Comparison of ENCODE assay signal across 9 cellular contexts in the genomic region with DNA sequence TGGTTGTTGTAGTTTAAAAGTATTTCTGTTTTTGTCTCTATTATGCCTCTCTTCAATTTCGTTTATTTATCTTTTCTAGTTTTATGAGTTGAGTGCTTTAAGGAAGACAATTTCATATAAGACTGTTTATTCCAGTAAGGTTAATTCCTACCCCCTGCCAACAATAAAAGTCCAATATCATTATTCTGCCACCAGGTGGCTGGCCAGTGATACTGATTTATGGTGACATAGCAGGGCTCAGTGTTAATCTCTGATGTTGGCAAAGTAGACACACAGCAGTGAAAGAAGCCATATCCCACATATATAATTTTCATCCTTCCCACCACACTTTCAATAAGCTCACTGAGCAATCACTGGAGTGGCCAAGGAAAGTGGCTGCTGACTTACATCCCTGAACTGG.
A peak's percentile ranks its signal among the peaks of the same experiment; 100 is the strongest.
DNase-seq lines count a peak whose midpoint lies in the region; ATAC-seq and TF ChIP-seq lines count a peak whose summit lies in the region.
"Had no signal": no experiment of that assay in that cellular context is flagged by ENCODE, and none has a peak within 500 bp of the region (broad histone marks: within the 10 kb centered on the region; RNA-seq: fewer than 3 reads in every experiment).

No MANE protein-coding gene starts in this region.

- no peak overlapping the region for H3K27ac ChIP-seq in GM23338 (ENCODE audit: low read depth)
- no peak overlapping the region for H3K27ac ChIP-seq in hepatocyte
- no peak overlapping the region for H3K27ac ChIP-seq in caudate nucleus (ENCODE audit: low read depth, low read length)
- H3K27ac ChIP-seq in substantia nigra (ENCODE audit: low read depth, low read length, poor library complexity, severe bottlenecking) = no peak overlapping the region
- H3K27ac ChIP-seq: gastrocnemius medialis had no signal

- H3K36me3 ChIP-seq in GM23338 (ENCODE audit: insufficient read depth) (peaks cover 3% of the 10 kb centered on the region; the same call in 1 of the 2 replicates), hepatocyte (replicated peaks; ENCODE audit: insufficient read depth, low read depth) (no peaks in the 10 kb centered on the region)
- H3K36me3 ChIP-seq: gastrocnemius medialis had no signal

- in situ Hi-C loops in ACHN (cut with HindIII; ENCODE audit: low pct_ligation_motif_present, low pct_unique_long_range_greater_than_20kb, low sequenced_read_pairs) = no loop called here

- peaks cover 1% of the 10 kb centered on the region for H3K27me3 Mint-ChIP-seq in GM23338 (ENCODE audit: insufficient read depth, low read depth, poor library complexity)

- ATAC-seq in GM23338 (no peak), HG02571 (IDR thresholded peaks at IDR 0.05; ENCODE audit: unreplicated experiment) (no peak)
- ATAC-seq: gastrocnemius medialis had no signal

- DNase-seq in ACHN = peak; percentile 32
- DNase-seq in GM23338 (ENCODE audit: low spot score) = peak; percentile 32
- peak; percentile 30 for DNase-seq in SW480 (ENCODE audit: low spot score)
- DNase-seq in hepatocyte (ENCODE audit: low spot score) = no peak
- no peak for DNase-seq in caudate nucleus (lab: John Stamatoyannopoulos, UW)
- DNase-seq in posterior cingulate gyrus = no peak
- no peak for DNase-seq in substantia nigra (lab: John Stamatoyannopoulos, UW)
- DNase-seq: gastrocnemius medialis had no signal

- H3K9me3 ChIP-seq in hepatocyte (ENCODE audit: low read depth) = no peaks in the 10 kb centered on the region
- H3K9me3 ChIP-seq: gastrocnemius medialis had no signal

- intact Hi-C loops in posterior cingulate gyrus (cut with DNase I) = no loop called here

- no peaks in the 10 kb centered on the region for H3K4me1 ChIP-seq in GM23338 (ENCODE audit: insufficient read depth)
- H3K4me1 ChIP-seq in hepatocyte (ENCODE audit: insufficient read depth) = no peaks in the 10 kb centered on the region
- H3K4me1 ChIP-seq: gastrocnemius medialis had no signal

- WGBS in hepatocyte (ENCODE audit: low lambda C conversion rate, missing lambda C conversion rate) = 58% methylated on average over 1 of the region's 1 CpG

- peaks cover 2% of the 10 kb centered on the region; the same call in 2 of the 3 replicates for H3K36me3 Mint-ChIP-seq in GM23338 (ENCODE audit: low read depth)

- no peak overlapping the region for H3K4me3 ChIP-seq in GM23338
- H3K4me3 ChIP-seq in hepatocyte = no peak overlapping the region
- H3K4me3 ChIP-seq: gastrocnemius medialis had no signal

- H3K27me3 ChIP-seq in GM23338 (ENCODE audit: insufficient read depth) (no peaks in the 10 kb centered on the region), hepatocyte (no peaks in the 10 kb centered on the region)
- H3K27me3 ChIP-seq: gastrocnemius medialis had no signal

- peak; percentile 53 to 57 for TF ChIP-seq CTCF in GM23338 (conservative IDR thresholded peaks at IDR 0.05; ENCODE audit: low read depth in 2 of 2)
- peak; percentile 33 for TF ChIP-seq CTCF in hepatocyte (IDR thresholded peaks at IDR 0.05; ENCODE audit: poor library complexity)

- no peak overlapping the region for H3K4me3 Mint-ChIP-seq in GM23338

- no peak overlapping the region for H3K27ac Mint-ChIP-seq in GM23338

- peaks cover 27% of the 10 kb centered on the region for H3K9me3 Mint-ChIP-seq in GM23338

- no peak overlapping the region for H2AFZ ChIP-seq in GM23338
- H2AFZ ChIP-seq in hepatocyte = no peak overlapping the region

- H4K20me1 ChIP-seq in GM23338 (replicated peaks; ENCODE audit: insufficient read depth) (no peaks in the 10 kb centered on the region), hepatocyte (ENCODE audit: insufficient read depth, poor library complexity, severe bottlenecking) (no peaks in the 10 kb centered on the region)

- no peaks in the 10 kb centered on the region for H3F3A ChIP-seq in GM23338 (replicated peaks; ENCODE audit: low read depth)

- H3K79me2 ChIP-seq in GM23338 (replicated peaks; ENCODE audit: insufficient read depth) = no peaks in the 10 kb centered on the region
- H3K79me2 ChIP-seq in hepatocyte = no peaks in the 10 kb centered on the region

- H3K9me2 ChIP-seq in GM23338 (ENCODE audit: insufficient read depth) (no peaks in the 10 kb centered on the region), hepatocyte (replicated peaks; ENCODE audit: insufficient read depth) (no peaks in the 10 kb centered on the region)

- H3K4me1 Mint-ChIP-seq in GM23338 = no peaks in the 10 kb centered on the region

- H3K4me2 ChIP-seq in GM23338 (no peak overlapping the region), hepatocyte (no peak overlapping the region)

TF ChIP-seq in GM23338, 12 proteins besides CTCF, POLR2A, EP300 and RAD21 (continues in another document):
- TF ChIP-seq CREB1 (CRISPR knock-in tag; IDR thresholded peaks at IDR 0.05; ENCODE audit: low read depth) = no peak
- TF ChIP-seq, protein P1, sequence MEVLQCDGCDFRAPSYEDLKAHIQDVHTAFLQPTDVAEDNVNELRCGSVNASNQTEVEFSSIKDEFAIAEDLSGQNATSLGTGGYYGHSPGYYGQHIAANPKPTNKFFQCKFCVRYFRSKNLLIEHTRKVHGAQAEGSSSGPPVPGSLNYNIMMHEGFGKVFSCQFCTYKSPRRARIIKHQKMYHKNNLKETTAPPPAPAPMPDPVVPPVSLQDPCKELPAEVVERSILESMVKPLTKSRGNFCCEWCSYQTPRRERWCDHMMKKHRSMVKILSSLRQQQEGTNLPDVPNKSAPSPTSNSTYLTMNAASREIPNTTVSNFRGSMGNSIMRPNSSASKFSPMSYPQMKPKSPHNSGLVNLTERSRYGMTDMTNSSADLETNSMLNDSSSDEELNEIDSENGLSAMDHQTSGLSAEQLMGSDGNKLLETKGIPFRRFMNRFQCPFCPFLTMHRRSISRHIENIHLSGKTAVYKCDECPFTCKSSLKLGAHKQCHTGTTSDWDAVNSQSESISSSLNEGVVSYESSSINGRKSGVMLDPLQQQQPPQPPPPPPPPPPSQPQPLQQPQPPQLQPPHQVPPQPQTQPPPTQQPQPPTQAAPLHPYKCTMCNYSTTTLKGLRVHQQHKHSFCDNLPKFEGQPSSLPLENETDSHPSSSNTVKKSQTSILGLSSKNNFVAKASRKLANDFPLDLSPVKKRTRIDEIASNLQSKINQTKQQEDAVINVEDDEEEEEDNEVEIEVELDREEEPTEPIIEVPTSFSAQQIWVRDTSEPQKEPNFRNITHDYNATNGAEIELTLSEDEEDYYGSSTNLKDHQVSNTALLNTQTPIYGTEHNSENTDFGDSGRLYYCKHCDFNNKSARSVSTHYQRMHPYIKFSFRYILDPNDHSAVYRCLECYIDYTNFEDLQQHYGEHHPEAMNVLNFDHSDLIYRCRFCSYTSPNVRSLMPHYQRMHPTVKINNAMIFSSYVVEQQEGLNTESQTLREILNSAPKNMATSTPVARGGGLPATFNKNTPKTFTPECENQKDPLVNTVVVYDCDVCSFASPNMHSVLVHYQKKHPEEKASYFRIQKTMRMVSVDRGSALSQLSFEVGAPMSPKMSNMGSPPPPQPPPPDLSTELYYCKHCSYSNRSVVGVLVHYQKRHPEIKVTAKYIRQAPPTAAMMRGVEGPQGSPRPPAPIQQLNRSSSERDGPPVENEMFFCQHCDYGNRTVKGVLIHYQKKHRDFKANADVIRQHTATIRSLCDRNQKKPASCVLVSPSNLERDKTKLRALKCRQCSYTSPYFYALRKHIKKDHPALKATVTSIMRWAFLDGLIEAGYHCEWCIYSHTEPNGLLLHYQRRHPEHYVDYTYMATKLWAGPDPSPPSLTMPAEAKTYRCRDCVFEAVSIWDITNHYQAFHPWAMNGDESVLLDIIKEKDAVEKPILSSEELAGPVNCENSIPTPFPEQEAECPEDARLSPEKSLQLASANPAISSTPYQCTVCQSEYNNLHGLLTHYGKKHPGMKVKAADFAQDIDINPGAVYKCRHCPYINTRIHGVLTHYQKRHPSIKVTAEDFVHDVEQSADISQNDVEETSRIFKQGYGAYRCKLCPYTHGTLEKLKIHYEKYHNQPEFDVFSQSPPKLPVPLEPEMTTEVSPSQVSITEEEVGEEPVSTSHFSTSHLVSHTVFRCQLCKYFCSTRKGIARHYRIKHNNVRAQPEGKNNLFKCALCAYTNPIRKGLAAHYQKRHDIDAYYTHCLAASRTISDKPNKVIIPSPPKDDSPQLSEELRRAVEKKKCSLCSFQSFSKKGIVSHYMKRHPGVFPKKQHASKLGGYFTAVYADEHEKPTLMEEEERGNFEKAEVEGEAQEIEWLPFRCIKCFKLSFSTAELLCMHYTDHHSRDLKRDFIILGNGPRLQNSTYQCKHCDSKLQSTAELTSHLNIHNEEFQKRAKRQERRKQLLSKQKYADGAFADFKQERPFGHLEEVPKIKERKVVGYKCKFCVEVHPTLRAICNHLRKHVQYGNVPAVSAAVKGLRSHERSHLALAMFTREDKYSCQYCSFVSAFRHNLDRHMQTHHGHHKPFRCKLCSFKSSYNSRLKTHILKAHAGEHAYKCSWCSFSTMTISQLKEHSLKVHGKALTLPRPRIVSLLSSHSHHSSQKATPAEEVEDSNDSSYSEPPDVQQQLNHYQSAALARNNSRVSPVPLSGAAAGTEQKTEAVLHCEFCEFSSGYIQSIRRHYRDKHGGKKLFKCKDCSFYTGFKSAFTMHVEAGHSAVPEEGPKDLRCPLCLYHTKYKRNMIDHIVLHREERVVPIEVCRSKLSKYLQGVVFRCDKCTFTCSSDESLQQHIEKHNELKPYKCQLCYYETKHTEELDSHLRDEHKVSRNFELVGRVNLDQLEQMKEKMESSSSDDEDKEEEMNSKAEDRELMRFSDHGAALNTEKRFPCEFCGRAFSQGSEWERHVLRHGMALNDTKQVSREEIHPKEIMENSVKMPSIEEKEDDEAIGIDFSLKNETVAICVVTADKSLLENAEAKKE (CRISPR knock-in tag; IDR thresholded peaks at IDR 0.05) = no peak
- no peak for TF ChIP-seq EZH2phosphoT487 (IDR thresholded peaks at IDR 0.05; ENCODE audit: unreplicated experiment)

Comparison
In these comparisons a context has a peak if more than half of its experiments do, and no peak if none do; other contexts are left out.
1. DNase-seq: peak in ACHN (single experiment), GM23338 (single experiment) and SW480 (single experiment); none in hepatocyte (single experiment), caudate nucleus (0 of 61), posterior cingulate gyrus (0 of 10) and substantia nigra (0 of 49).